Comparison of ENCODE assay signal across 19 cellular contexts in genomic region chr16:83851473-83851872, GRCh38. TPM values are rescaled to one million over a fixed set of nuclear protein-coding genes. Genes with fewer than 3 reads are reported as not detected.
DNase-seq lines count a peak whose midpoint lies in the region; ATAC-seq, FAIRE-seq and TF ChIP-seq lines count a peak whose summit lies in the region.
"Had no signal": no experiment of that assay in that cellular context is flagged by ENCODE, and none has a peak within 500 bp of the region (broad histone marks: within the 10 kb centered on the region; RNA-seq: fewer than 3 reads in every experiment).

No MANE protein-coding gene starts in this region.

- H4K20me1 ChIP-seq in GM23338 (replicated peaks; ENCODE audit: insufficient read depth), result no peaks in the 10 kb centered on the region
- H4K20me1 ChIP-seq: BLaER1 had no signal

- no peaks in the 10 kb centered on the region for H3K9me3 ChIP-seq in esophagus muscularis mucosa
- no peaks in the 10 kb centered on the region for H3K9me3 ChIP-seq in small intestine (ENCODE audit: control insufficient read depth, low read depth)
- H3K9me3 ChIP-seq: BLaER1 had no signal

- H3K79me2 ChIP-seq in GM23338 (replicated peaks; ENCODE audit: insufficient read depth), result no peaks in the 10 kb centered on the region

- no peaks in the 10 kb centered on the region for H3K4me1 ChIP-seq in esophagus muscularis mucosa
- no peaks in the 10 kb centered on the region for H3K4me1 ChIP-seq in small intestine (ENCODE audit: control insufficient read depth in 2 of 2, insufficient read depth in 1 of 2, low read depth in 1 of 2, low read length in 1 of 2)
- H3K4me1 ChIP-seq in GM23338 (ENCODE audit: insufficient read depth), result peaks cover 34% of the 10 kb centered on the region

- 97% methylated on average over 4 of the region's 4 CpGs for WGBS in esophagus muscularis mucosa
- 42 to 63% (median 59%) methylated on average over 4 of the region's 4 CpGs for WGBS in small intestine, 3 donors

- POLR2A ChIA-PET in WTC11 (lab: Charles Lee), result no interaction called here

- H3K27ac ChIP-seq in esophagus muscularis mucosa (replicated peaks in 1 of 4) (no peak overlapping the region), small intestine (ENCODE audit: low read depth in 1 of 2, low read length in 1 of 2) (no peak overlapping the region), GM23338 (ENCODE audit: low read depth) (no peak overlapping the region)
- H3K27ac ChIP-seq: BLaER1, HL-60 had no signal

- H3K4me3 Mint-ChIP-seq in WTC11, result no peak overlapping the region
- no peak overlapping the region for H3K4me3 Mint-ChIP-seq in GM23338
- H3K4me3 Mint-ChIP-seq: CD14-positive monocyte; CD4-positive, alpha-beta memory T cell had no signal

- ATAC-seq in WTC11, result peak; percentile 16
- ATAC-seq in GM23338, result no peak

- TF ChIP-seq POLR2A in esophagus muscularis mucosa (IDR thresholded peaks at IDR 0.05; ENCODE audit: low read depth), result no peak

- no peak for FAIRE-seq in small intestine (lab: Jason Lieb, UNC)
- FAIRE-seq: GM12892, H54 had no signal

- CTCF ChIA-PET in WTC11 (lab: Charles Lee), result interaction anchor here (0.8 kb wide), 1 partner anchor 35 kb away, joined by 3 read pairs; no protein-coding TSS in a partner anchor

- no peaks in the 10 kb centered on the region for H3F3A ChIP-seq in GM23338 (replicated peaks; ENCODE audit: low read depth)

- H3K27ac Mint-ChIP-seq in WTC11, result 0 out of 2 replicates have a peak overlapping the region, but pooled peaks have one; percentile 10
- no peak overlapping the region for H3K27ac Mint-ChIP-seq in GM23338
- H3K27ac Mint-ChIP-seq: CD14-positive monocyte; CD4-positive, alpha-beta memory T cell had no signal

- no peak for TF ChIP-seq CTCF in WTC11 (IDR thresholded peaks at IDR 0.05)
- no peak for TF ChIP-seq CTCF in esophagus muscularis mucosa (IDR thresholded peaks at IDR 0.05)
- no peak for TF ChIP-seq CTCF in GM23338 (conservative IDR thresholded peaks at IDR 0.05; ENCODE audit: low read depth in 2 of 2)

- intact Hi-C loops in esophagus muscularis mucosa (cut with DNase I), result no loop called here

- H3K27me3 ChIP-seq in esophagus muscularis mucosa (peaks cover 0 to 6% (median 0%) of the 10 kb centered on the region in 4 donors), small intestine (ENCODE audit: control insufficient read depth in 2 of 2, insufficient read depth in 2 of 2, low read length in 2 of 2) (no peaks in the 10 kb centered on the region), GM23338 (ENCODE audit: insufficient read depth) (no peaks in the 10 kb centered on the region)
- H3K27me3 ChIP-seq: BLaER1 had no signal

- no peak for TF ChIP-seq EP300 in esophagus muscularis mucosa (IDR thresholded peaks at IDR 0.05)

- H3K4me1 Mint-ChIP-seq in WTC11, result peaks cover 59% of the 10 kb centered on the region
- peaks cover 42% of the 10 kb centered on the region for H3K4me1 Mint-ChIP-seq in GM23338
- H3K4me1 Mint-ChIP-seq: CD4-positive, alpha-beta memory T cell had no signal

- H3K9me2 ChIP-seq in GM23338 (ENCODE audit: insufficient read depth), result 0 out of 2 replicates have a peak, but pooled peaks cover 2% of the 10 kb centered on the region

- no peak overlapping the region for H3K4me2 ChIP-seq in GM23338

- no peak overlapping the region for H2AFZ ChIP-seq in GM23338

- H3K4me3 ChIP-seq in esophagus muscularis mucosa, result no peak overlapping the region
- H3K4me3 ChIP-seq in small intestine (ENCODE audit: low read depth in 1 of 2, low read length in 2 of 2), result no peak overlapping the region
- H3K4me3 ChIP-seq in GM23338, result no peak overlapping the region
- H3K4me3 ChIP-seq: BLaER1 had no signal

- no peaks in the 10 kb centered on the region for H3K36me3 ChIP-seq in esophagus muscularis mucosa
- no peaks in the 10 kb centered on the region for H3K36me3 ChIP-seq in small intestine (ENCODE audit: control insufficient read depth in 2 of 2, insufficient read depth in 2 of 2, low read length in 2 of 2)
- no peaks in the 10 kb centered on the region for H3K36me3 ChIP-seq in GM23338 (ENCODE audit: insufficient read depth)
- H3K36me3 ChIP-seq: BLaER1 had no signal

- H3K36me3 Mint-ChIP-seq in WTC11 (no peaks in the 10 kb centered on the region), GM23338 (ENCODE audit: low read depth) (no peaks in the 10 kb centered on the region)
- H3K36me3 Mint-ChIP-seq: CD4-positive, alpha-beta memory T cell had no signal

- DNase-seq in activated CD8-positive, alpha-beta memory T cell treated with anti-CD3 and anti-CD28 coated beads for 24 hours, result peak; percentile 24
- DNase-seq in activated CD8-positive, alpha-beta memory T cell treated with anti-CD3 and anti-CD28 coated beads, Interleukin-2, amount 50 U/mL, for 4 hours, result no peak
- DNase-seq in WTC11 (ENCODE audit: low spot score) (no peak), esophagus muscularis mucosa (ENCODE audit: extremely low spot score) (peak; percentile 66), small intestine (peak; percentile 88), GM23338 (ENCODE audit: low spot score) (no peak), NCI-H2029 treated with DMSO at 0.1 percent for 48 hours (lab: John Stamatoyannopoulos, UW) (no peak)
- DNase-seq: 8988T; CD4-positive, alpha-beta memory T cell; DMS153; DMS79; GDM1; HCEC 1CT; IMR-90 had no signal

- 0 out of 2 replicates have a peak, but pooled peaks cover 3% of the 10 kb centered on the region for H3K9me3 Mint-ChIP-seq in WTC11
- H3K9me3 Mint-ChIP-seq in GM23338, result no peaks in the 10 kb centered on the region

- H3K27me3 Mint-ChIP-seq in WTC11 (ENCODE audit: low read depth), result no peaks in the 10 kb centered on the region; the same call in 1 of the 2 replicates
- peaks cover 5% of the 10 kb centered on the region for H3K27me3 Mint-ChIP-seq in GM23338 (ENCODE audit: insufficient read depth, low read depth, poor library complexity)

TF ChIP-seq in WTC11, 78 proteins besides CTCF, POLR2A, EP300 and RAD21 (continues in another document):
- TF ChIP-seq ZBTB43 (CRISPR knock-in tag; IDR thresholded peaks at IDR 0.05), result no peak
- TF ChIP-seq TCF7 (CRISPR knock-in tag; IDR thresholded peaks at IDR 0.05; ENCODE audit: low read depth), result no peak

TF ChIP-seq in GM23338, 12 proteins besides CTCF, POLR2A, EP300 and RAD21 (continues in another document):
- TF ChIP-seq REST (IDR thresholded peaks at IDR 0.05; ENCODE audit: unreplicated experiment), result no peak
- TF ChIP-seq ZNF114 (CRISPR knock-in tag; IDR thresholded peaks at IDR 0.05), result no peak
- no peak for TF ChIP-seq EZH2phosphoT487 (IDR thresholded peaks at IDR 0.05; ENCODE audit: unreplicated experiment)
- no peak for TF ChIP-seq CREB1 (CRISPR knock-in tag; IDR thresholded peaks at IDR 0.05; ENCODE audit: low read depth)
- TF ChIP-seq EZH2 (IDR thresholded peaks at IDR 0.05; ENCODE audit: low read depth, unreplicated experiment), result no peak
- TF ChIP-seq ETS1 (IDR thresholded peaks at IDR 0.05), result no peak
- no peak for TF ChIP-seq POLR2AphosphoS5 (IDR thresholded peaks at IDR 0.05; ENCODE audit: low read depth)
- TF ChIP-seq ZNF331 (CRISPR knock-in tag; IDR thresholded peaks at IDR 0.05; ENCODE audit: low read depth), result no peak

RNA-seq across cellular contexts. Expression of gene HSBP1, which starts 43.7 kb away (rescaled TPM):
- total RNA-seq in WTC11 (2021) (197 to 237 TPM (median 229 TPM) in 3 replicates), esophagus muscularis mucosa (10 to 100 TPM; 12.0 to 49.8 (median 26.4) TPM)
- polyA plus RNA-seq in small intestine (10 to 100 TPM; 30.5 to 54.0 (median 34.9) TPM), GM23338 (2016; fragmentation: Nextera tagmentation; extraction: Ambion mirVana) (817 and 832 TPM in 2 replicates)
- total RNA-seq in GM23338 (2014; rRNA removed; shearing (Covaris generic)), result 44.5 and 71.0 TPM in 2 replicates

RNA-seq across cellular contexts. Expression of gene MLYCD, which starts 47.4 kb away (rescaled TPM):
- 5.9 to 6.3 TPM (median 6.1 TPM) in 3 replicates for total RNA-seq in WTC11 (2021)
- 10 to 100 TPM in 2 of 4 donors, 1 to 10 TPM in 2; 9.6 to 15.8 (median 12.3) TPM for total RNA-seq in esophagus muscularis mucosa
- 1 to 10 TPM; 2.2 to 3.7 (median 3.1) TPM for polyA plus RNA-seq in small intestine
- total RNA-seq in GM23338 (2014; rRNA removed; shearing (Covaris generic)), result 6.5 and 7.2 TPM in 2 replicates
- 2.3 and 3.2 TPM in 2 replicates for polyA plus RNA-seq in GM23338 (2016; fragmentation: Nextera tagmentation; extraction: Ambion mirVana)

Comparison
In these comparisons a context has a peak if more than half of its experiments do, and no peak if none do; other contexts are left out.
1. DNase-seq: peak in activated CD8-positive, alpha-beta memory T cell treated with anti-CD3 and anti-CD28 coated beads for 24 hours (single experiment), esophagus muscularis mucosa (single experiment) and small intestine (single experiment); none in activated CD8-positive, alpha-beta memory T cell treated with anti-CD3 and anti-CD28 coated beads, Interleukin-2, amount 50 U/mL, for 4 hours (single experiment), WTC11 (single experiment), GM23338 (single experiment) and NCI-H2029 treated with DMSO at 0.1 percent for 48 hours (single experiment).